ENCODE assay signal across 1 cellular context in the genomic region with DNA sequence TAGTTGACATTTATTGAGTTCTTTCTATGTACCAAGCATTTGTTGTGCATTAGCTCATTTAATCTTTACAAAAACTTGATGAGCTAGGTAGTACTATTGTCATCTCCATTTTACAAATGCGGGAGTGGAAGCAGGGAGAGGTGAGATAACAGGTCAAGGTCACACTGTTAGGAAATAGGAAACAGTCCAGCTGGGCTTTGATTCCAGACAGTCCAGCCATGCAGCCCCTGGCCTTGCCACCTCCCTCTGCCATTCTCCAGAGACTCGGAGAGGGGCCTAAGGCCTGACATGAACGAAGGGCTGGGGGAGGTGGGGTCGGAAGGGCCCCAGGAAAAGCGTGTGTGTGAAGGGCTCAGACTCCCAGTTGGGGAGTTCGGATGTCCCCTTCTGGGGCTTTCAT.
TF ChIP-seq lines count a peak whose summit lies in the region.

No MANE protein-coding gene starts in this region.

TF ChIP-seq in HepG2, 621 proteins besides CTCF, POLR2A, EP300 and RAD21 (continued from another document and continues in another):
- TF ChIP-seq, protein P1, sequence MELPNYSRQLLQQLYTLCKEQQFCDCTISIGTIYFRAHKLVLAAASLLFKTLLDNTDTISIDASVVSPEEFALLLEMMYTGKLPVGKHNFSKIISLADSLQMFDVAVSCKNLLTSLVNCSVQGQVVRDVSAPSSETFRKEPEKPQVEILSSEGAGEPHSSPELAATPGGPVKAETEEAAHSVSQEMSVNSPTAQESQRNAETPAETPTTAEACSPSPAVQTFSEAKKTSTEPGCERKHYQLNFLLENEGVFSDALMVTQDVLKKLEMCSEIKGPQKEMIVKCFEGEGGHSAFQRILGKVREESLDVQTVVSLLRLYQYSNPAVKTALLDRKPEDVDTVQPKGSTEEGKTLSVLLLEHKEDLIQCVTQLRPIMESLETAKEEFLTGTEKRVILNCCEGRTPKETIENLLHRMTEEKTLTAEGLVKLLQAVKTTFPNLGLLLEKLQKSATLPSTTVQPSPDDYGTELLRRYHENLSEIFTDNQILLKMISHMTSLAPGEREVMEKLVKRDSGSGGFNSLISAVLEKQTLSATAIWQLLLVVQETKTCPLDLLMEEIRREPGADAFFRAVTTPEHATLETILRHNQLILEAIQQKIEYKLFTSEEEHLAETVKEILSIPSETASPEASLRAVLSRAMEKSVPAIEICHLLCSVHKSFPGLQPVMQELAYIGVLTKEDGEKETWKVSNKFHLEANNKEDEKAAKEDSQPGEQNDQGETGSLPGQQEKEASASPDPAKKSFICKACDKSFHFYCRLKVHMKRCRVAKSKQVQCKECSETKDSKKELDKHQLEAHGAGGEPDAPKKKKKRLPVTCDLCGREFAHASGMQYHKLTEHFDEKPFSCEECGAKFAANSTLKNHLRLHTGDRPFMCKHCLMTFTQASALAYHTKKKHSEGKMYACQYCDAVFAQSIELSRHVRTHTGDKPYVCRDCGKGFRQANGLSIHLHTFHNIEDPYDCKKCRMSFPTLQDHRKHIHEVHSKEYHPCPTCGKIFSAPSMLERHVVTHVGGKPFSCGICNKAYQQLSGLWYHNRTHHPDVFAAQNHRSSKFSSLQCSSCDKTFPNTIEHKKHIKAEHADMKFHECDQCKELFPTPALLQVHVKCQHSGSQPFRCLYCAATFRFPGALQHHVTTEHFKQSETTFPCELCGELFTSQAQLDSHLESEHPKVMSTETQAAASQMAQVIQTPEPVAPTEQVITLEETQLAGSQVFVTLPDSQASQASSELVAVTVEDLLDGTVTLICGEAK (IDR thresholded peaks at IDR 0.05), result no peak
- TF ChIP-seq, protein P1 (CRISPR knock-in tag; IDR thresholded peaks at IDR 0.05), result peak; percentile 26; the same call in 1 of the 2 replicates
- TF ChIP-seq, protein P2, sequence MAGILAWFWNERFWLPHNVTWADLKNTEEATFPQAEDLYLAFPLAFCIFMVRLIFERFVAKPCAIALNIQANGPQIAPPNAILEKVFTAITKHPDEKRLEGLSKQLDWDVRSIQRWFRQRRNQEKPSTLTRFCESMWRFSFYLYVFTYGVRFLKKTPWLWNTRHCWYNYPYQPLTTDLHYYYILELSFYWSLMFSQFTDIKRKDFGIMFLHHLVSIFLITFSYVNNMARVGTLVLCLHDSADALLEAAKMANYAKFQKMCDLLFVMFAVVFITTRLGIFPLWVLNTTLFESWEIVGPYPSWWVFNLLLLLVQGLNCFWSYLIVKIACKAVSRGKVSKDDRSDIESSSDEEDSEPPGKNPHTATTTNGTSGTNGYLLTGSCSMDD (CRISPR knock-in tag; IDR thresholded peaks at IDR 0.05), result no peak
- TF ChIP-seq PRMT3 (CRISPR knock-in tag; IDR thresholded peaks at IDR 0.05; ENCODE audit: borderline replicate concordance, low read depth), result no peak
- TF ChIP-seq, protein P3, sequence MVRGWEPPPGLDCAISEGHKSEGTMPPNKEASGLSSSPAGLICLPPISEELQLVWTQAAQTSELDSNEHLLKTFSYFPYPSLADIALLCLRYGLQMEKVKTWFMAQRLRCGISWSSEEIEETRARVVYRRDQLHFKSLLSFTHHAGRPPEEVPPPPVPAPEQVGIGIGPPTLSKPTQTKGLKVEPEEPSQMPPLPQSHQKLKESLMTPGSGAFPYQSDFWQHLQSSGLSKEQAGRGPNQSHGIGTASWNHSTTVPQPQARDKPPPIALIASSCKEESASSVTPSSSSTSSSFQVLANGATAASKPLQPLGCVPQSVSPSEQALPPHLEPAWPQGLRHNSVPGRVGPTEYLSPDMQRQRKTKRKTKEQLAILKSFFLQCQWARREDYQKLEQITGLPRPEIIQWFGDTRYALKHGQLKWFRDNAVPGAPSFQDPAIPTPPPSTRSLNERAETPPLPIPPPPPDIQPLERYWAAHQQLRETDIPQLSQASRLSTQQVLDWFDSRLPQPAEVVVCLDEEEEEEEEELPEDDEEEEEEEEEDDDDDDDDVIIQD (CRISPR knock-in tag; IDR thresholded peaks at IDR 0.05; ENCODE audit: low read depth), result no peak
- no peak for TF ChIP-seq ZNF318 (CRISPR knock-in tag; IDR thresholded peaks at IDR 0.05)
- TF ChIP-seq CENPBD1 (CRISPR knock-in tag; IDR thresholded peaks at IDR 0.05; ENCODE audit: borderline replicate concordance, low read depth), result no peak
- TF ChIP-seq ZNF572 (CRISPR knock-in tag; IDR thresholded peaks at IDR 0.05), result no peak
- peak; percentile 40; the same call in 1 of the 2 replicates for TF ChIP-seq ARID4A (CRISPR knock-in tag; IDR thresholded peaks at IDR 0.05; ENCODE audit: borderline replicate concordance)
- peak; percentile 95 to 96 for TF ChIP-seq NR2F1 (CRISPR knock-in tag; IDR thresholded peaks at IDR 0.05)
- TF ChIP-seq ZNF589 (CRISPR knock-in tag; conservative IDR thresholded peaks at IDR 0.05), result no peak
- no peak for TF ChIP-seq BRF2 (CRISPR knock-in tag; IDR thresholded peaks at IDR 0.05)
- no peak for TF ChIP-seq SCMH1 (CRISPR knock-in tag; IDR thresholded peaks at IDR 0.05; ENCODE audit: borderline replicate concordance)
- TF ChIP-seq JUND (CRISPR knock-in tag; IDR thresholded peaks at IDR 0.05), result no peak
- TF ChIP-seq ELF3 (CRISPR knock-in tag; IDR thresholded peaks at IDR 0.05), result peak; percentile 67; the same call in 1 of the 2 replicates
- no peak for TF ChIP-seq ZNF501 (CRISPR knock-in tag; IDR thresholded peaks at IDR 0.05)
- no peak for TF ChIP-seq ADNP (CRISPR knock-in tag; IDR thresholded peaks at IDR 0.05)
- TF ChIP-seq ZNF326 (CRISPR knock-in tag; IDR thresholded peaks at IDR 0.05; ENCODE audit: borderline replicate concordance), result no peak
- no peak for TF ChIP-seq BORCS8-MEF2B (CRISPR knock-in tag; IDR thresholded peaks at IDR 0.05)
- TF ChIP-seq PCBP1 (IDR thresholded peaks at IDR 0.05; ENCODE audit: borderline replicate concordance, low read depth, low read length), result no peak
- TF ChIP-seq YEATS4 (CRISPR knock-in tag; IDR thresholded peaks at IDR 0.05; ENCODE audit: borderline replicate concordance), result no peak
